ENCODE assay signal across 18 cellular contexts in the genomic region with DNA sequence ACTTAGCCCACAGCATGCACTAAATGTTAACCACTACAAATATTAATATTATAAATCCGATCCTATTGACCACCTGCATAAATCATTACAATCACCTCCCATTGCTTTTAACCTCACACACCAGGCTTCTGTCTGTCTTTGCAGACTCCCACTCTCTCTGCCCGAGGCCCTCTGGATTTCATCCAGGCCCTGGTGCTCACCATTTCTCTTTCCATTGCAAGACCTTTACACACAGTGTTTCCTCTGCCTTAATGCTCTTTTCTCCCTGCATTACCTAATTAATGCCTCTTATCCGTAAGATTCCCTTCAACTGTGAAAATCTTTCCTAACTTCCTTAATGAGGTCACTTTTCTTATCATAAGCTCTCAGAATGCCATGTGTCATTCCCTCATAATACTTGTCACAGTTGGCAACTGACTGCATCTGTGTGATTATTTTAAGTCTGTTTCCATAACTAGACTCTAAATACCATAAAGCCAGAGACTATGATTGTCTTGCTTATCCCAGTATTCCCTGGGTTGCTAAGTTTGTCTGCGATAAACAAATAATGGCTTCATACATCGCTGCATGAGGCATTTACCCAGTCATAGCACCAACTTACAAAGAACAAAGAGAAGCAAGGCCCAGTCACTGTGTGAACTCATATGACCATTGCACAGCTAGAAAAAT.
DNase-seq lines count a peak whose midpoint lies in the region; ATAC-seq and TF ChIP-seq lines count a peak whose summit lies in the region.
"Had no signal": no experiment of that assay in that cellular context is flagged by ENCODE, and none has a peak within 500 bp of the region (broad histone marks: within the 10 kb centered on the region; RNA-seq: fewer than 3 reads in every experiment).

No MANE protein-coding gene starts in this region.

- intact Hi-C loops in Right ventricle myocardium inferior (cut with DNase I): loop anchor here (10.0 kb wide), 1 partner anchor 93 kb away; no protein-coding TSS in a partner anchor
- intact Hi-C loops in cardiac septum (cut with DNase I): no loop called here
- intact Hi-C loops in transverse colon (cut with DNase I; ENCODE audit: low total_unique reads): no loop called here

- H3K27me3 ChIP-seq in transverse colon: no peaks in the 10 kb centered on the region
- no peaks in the 10 kb centered on the region for H3K27me3 ChIP-seq in CD8-positive, alpha-beta memory T cell (ENCODE audit: insufficient read depth, low read length, poor library complexity, severe bottlenecking)

- ATAC-seq in Right ventricle myocardium inferior: peak; percentile 93
- ATAC-seq: activated T-helper 17 cell treated with anti-CD3 and anti-CD28 coated beads, Interleukin-2, amount 50 U/mL, for 72 hours; K562 had no signal

- POLR2A ChIA-PET in CD8-positive, alpha-beta memory T cell (lab: Charles Lee): no interaction called here

- in situ Hi-C loops in transverse colon (cut with MboI; ENCODE audit: low pct_ligation_motif_present in 1 of 4, low pct_unique_long_range_greater_than_20kb in 1 of 4, low sequenced_read_pairs in 3 of 4) (loop anchor here in 1 of 4 donors (25.0 kb wide), 1 partner anchor 296 kb away; no protein-coding TSS in a partner anchor), G401 (cut with HindIII; ENCODE audit: low sequenced_read_pairs) (no loop called here)

- no peaks in the 10 kb centered on the region for H3K36me3 ChIP-seq in transverse colon
- no peaks in the 10 kb centered on the region for H3K36me3 ChIP-seq in CD8-positive, alpha-beta memory T cell (ENCODE audit: insufficient read depth, low read length)

- CTCF ChIA-PET in CD8-positive, alpha-beta memory T cell (lab: Charles Lee): no interaction called here

- 49 to 58% methylated on average over 4 to 5 of the region's 5 CpGs for WGBS in transverse colon (ENCODE audit: low coverage in 1 of 2), 2 donors

- TF ChIP-seq EP300 in transverse colon (IDR thresholded peaks at IDR 0.05; ENCODE audit: low read depth): no peak

- no peak overlapping the region for H3K27ac Mint-ChIP-seq in CD8-positive, alpha-beta memory T cell
- H3K27ac Mint-ChIP-seq: activated CD4-positive, alpha-beta memory T cell treated with anti-CD3 and anti-CD28 coated beads, Interleukin-2, amount 10 ng/mL, durations not matched to agents 7 days and 5 days; activated T-helper 17 cell treated with anti-CD3 and anti-CD28 coated beads, Interleukin-2, amount 50 U/mL, for 72 hours; CD4-positive, alpha-beta T cell; memory B cell had no signal

- no peak for TF ChIP-seq CTCF in transverse colon (IDR thresholded peaks at IDR 0.05)

- no peak overlapping the region for H3K4me3 Mint-ChIP-seq in CD8-positive, alpha-beta memory T cell
- H3K4me3 Mint-ChIP-seq: activated CD4-positive, alpha-beta memory T cell treated with anti-CD3 and anti-CD28 coated beads, Interleukin-2, amount 10 ng/mL, durations not matched to agents 7 days and 5 days; activated T-helper 17 cell treated with anti-CD3 and anti-CD28 coated beads, Interleukin-2, amount 50 U/mL, for 72 hours; CD4-positive, alpha-beta T cell; memory B cell had no signal

- H3K4me1 Mint-ChIP-seq in CD8-positive, alpha-beta memory T cell: no peaks in the 10 kb centered on the region
- H3K4me1 Mint-ChIP-seq: memory B cell had no signal

- peaks cover 0 to 29% (median 12%) of the 10 kb centered on the region in 4 donors for H3K4me1 ChIP-seq in transverse colon
- H3K4me1 ChIP-seq in CD8-positive, alpha-beta memory T cell (ENCODE audit: insufficient read depth, low read length): no peaks in the 10 kb centered on the region

- peak overlapping the region in 3 of 4 donors; percentile 48 to 59 (median 55) for H3K27ac ChIP-seq in transverse colon
- no peak overlapping the region for H3K27ac ChIP-seq in CD8-positive, alpha-beta memory T cell (ENCODE audit: low read depth, low read length)

- H3K9me3 ChIP-seq in transverse colon: no peaks in the 10 kb centered on the region
- H3K9me3 ChIP-seq in CD8-positive, alpha-beta memory T cell (ENCODE audit: low read length): no peaks in the 10 kb centered on the region

- no peak for TF ChIP-seq POLR2A in transverse colon (IDR thresholded peaks at IDR 0.05)

- DNase-seq in Right ventricle myocardium inferior (ENCODE audit: missing footprints) (no peak), cardiac septum (ENCODE audit: low spot score) (no peak), globus pallidus (ENCODE audit: low spot score) (peak; percentile 62), myocyte (ENCODE audit: low read depth) (peak; percentile 58), transverse colon (no peak), NCI-H510A (lab: John Stamatoyannopoulos, UW) (no peak), G401 (ENCODE audit: low spot score) (no peak)
- DNase-seq in CD8-positive, alpha-beta memory T cell: no peak
- DNase-seq: activated CD4-positive, alpha-beta memory T cell treated with anti-CD3 and anti-CD28 coated beads, Interleukin-2, amount 10 ng/mL, durations not matched to agents 7 days and 5 days; amniotic stem cell; CD4-positive, alpha-beta T cell; NCI-H1105 treated with DMSO at 0.1 percent for 48 hours; NCI-H2227 treated with DMSO at 0.1 percent for 48 hours; nucleus accumbens; SW 1271 had no signal

- H3K4me3 ChIP-seq in transverse colon: no peak overlapping the region
- no peak overlapping the region for H3K4me3 ChIP-seq in CD8-positive, alpha-beta memory T cell (ENCODE audit: low read length)
- H3K4me3 ChIP-seq: K562 had no signal

- no peaks in the 10 kb centered on the region for H3K36me3 Mint-ChIP-seq in CD8-positive, alpha-beta memory T cell

- H3K27me3 Mint-ChIP-seq in CD8-positive, alpha-beta memory T cell: peaks cover 8 to 22% of the 10 kb centered on the region in 2 donors

- peaks cover 0 to 3% (median 0%) of the 10 kb centered on the region in 5 donors for H3K9me3 Mint-ChIP-seq in CD8-positive, alpha-beta memory T cell
- H3K9me3 Mint-ChIP-seq: activated CD4-positive, alpha-beta memory T cell treated with anti-CD3 and anti-CD28 coated beads, Interleukin-2, amount 10 ng/mL, durations not matched to agents 7 days and 5 days had no signal

Comparison
In these comparisons a context has a peak if more than half of its experiments do, and no peak if none do; other contexts are left out.
1. DNase-seq: peak in globus pallidus (single experiment) and myocyte (single experiment); none in Right ventricle myocardium inferior (single experiment), cardiac septum (single experiment), transverse colon (single experiment), NCI-H510A (single experiment), CD8-positive, alpha-beta memory T cell (0 of 5) and G401 (single experiment).